Comparison of ENCODE assay signal across 36 cellular contexts in the genomic region with DNA sequence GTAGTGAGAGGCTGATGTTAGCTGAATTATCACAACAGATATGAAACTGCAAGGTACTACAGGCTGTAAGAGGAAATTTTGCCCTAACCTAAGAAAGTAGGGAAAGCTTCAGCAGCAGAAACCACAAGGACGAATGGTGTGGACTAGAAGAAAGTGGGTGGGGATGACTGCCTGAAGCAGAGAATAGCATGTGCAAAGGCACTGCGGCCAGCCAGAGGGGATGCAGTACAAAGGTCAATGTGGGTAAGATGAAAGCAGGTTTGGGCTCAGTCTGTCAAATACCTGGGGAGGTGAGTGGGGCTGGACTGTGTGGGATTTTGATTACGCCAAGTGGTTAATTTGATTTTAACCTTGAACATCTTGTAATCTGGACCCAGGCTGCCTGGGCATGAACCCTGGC.
"Had no signal": no experiment of that assay in that cellular context is flagged by ENCODE, and none has a peak within 500 bp of the region (broad histone marks: within the 10 kb centered on the region; RNA-seq: fewer than 3 reads in every experiment).

No MANE protein-coding gene starts in this region.

- ATAC-seq: activated CD4-positive, alpha-beta T cell treated with anti-CD3 and anti-CD28 coated beads for 36 hours; activated CD8-positive, alpha-beta memory T cell treated with anti-CD3 and anti-CD28 coated beads, Interleukin-2, amount 10 ng/mL, durations not matched to agents 7 days and 5 days; activated CD8-positive, alpha-beta T cell treated with anti-CD3 and anti-CD28 coated beads, Interleukin-2, amount 10 ng/mL, durations not matched to agents 7 days and 5 days; activated naive CD8-positive, alpha-beta T cell treated with anti-CD3 and anti-CD28 coated beads, Interleukin-2, amount 50 U/mL, for 24 hours; body of pancreas; effector memory CD8-positive, alpha-beta T cell; foreskin keratinocyte; gastroesophageal sphincter; T-helper 17 cell had no signal

- H3K4me1 Mint-ChIP-seq: activated CD4-positive, alpha-beta T cell treated with anti-CD3 and anti-CD28 coated beads for 36 hours; activated CD4-positive, alpha-beta T cell treated with anti-CD3 and anti-CD28 coated beads, Interleukin-2, amount 10 ng/mL, durations not matched to agents 24 days and 14 days; activated CD8-positive, alpha-beta memory T cell treated with anti-CD3 and anti-CD28 coated beads, Interleukin-2, amount 10 ng/mL, durations not matched to agents 7 days and 5 days; activated naive CD4-positive, alpha-beta T cell treated with anti-CD3 and anti-CD28 coated beads, Interleukin-2, amount 50 U/mL, for 24 hours; activated naive CD8-positive, alpha-beta T cell treated with anti-CD3 and anti-CD28 coated beads, Interleukin-2, amount 50 U/mL, for 24 hours had no signal

- H3K9me3 ChIP-seq: adrenal gland, body of pancreas, esophagus muscularis mucosa, gastroesophageal sphincter had no signal

- H3K27me3 ChIP-seq: adrenal gland, body of pancreas, esophagus muscularis mucosa, gastroesophageal sphincter had no signal

- H3K36me3 ChIP-seq: adrenal gland, esophagus muscularis mucosa, gastroesophageal sphincter, WERI-Rb-1 had no signal

- DNase-seq: activated CD4-positive, alpha-beta memory T cell treated with anti-CD3 and anti-CD28 coated beads for 36 hours; activated CD4-positive, alpha-beta T cell treated with anti-CD3 and anti-CD28 coated beads for 36 hours; activated CD4-positive, alpha-beta T cell treated with anti-CD3 and anti-CD28 coated beads, Interleukin-2, amount 10 ng/mL, durations not matched to agents 24 days and 14 days; activated CD4-positive, CD25-positive, alpha-beta regulatory T cell; activated CD4-positive, CD25-positive, alpha-beta regulatory T cell treated with anti-CD3 and anti-CD28 coated beads, Interleukin-2, amount 50 U/mL, for 72 hours; activated CD8-positive, alpha-beta memory T cell treated with anti-CD3 and anti-CD28 coated beads, Interleukin-2, amount 10 ng/mL, durations not matched to agents 7 days and 5 days; activated CD8-positive, alpha-beta memory T cell treated with anti-CD3 and anti-CD28 coated beads, Interleukin-2, amount 50 U/mL, for 4 hours; activated CD8-positive, alpha-beta T cell treated with anti-CD3 and anti-CD28 coated beads, Interleukin-2, amount 10 ng/mL, durations not matched to agents 7 days and 5 days; activated effector memory CD4-positive, alpha-beta T cell treated with anti-CD3 and anti-CD28 coated beads, Interleukin-2, amount 50 U/mL, for 16 hours; activated naive CD4-positive, alpha-beta T cell treated with anti-CD3 and anti-CD28 coated beads for 36 hours; activated naive CD8-positive, alpha-beta T cell treated with anti-CD3 and anti-CD28 coated beads for 36 hours; activated naive CD8-positive, alpha-beta T cell treated with anti-CD3 and anti-CD28 coated beads, Interleukin-2, amount 50 U/mL, for 24 hours; activated T-cell treated with anti-CD3 and anti-CD28 coated beads, Interleukin-2, amount 50 U/mL, for 1 hour; activated T-cell treated with anti-CD3 and anti-CD28 coated beads, Interleukin-2, amount 50 U/mL, for 48 hours; adrenal gland; amygdala; aorta; body of pancreas; caudate nucleus; cortex of kidney; dermis blood vessel endothelial cell; effector CD4-positive, alpha-beta T cell; effector memory CD8-positive, alpha-beta T cell; erythroblast; foreskin keratinocyte; T-helper 1 cell; T-helper 17 cell; T1000; WERI-Rb-1 had no signal

- H3K27ac Mint-ChIP-seq: activated CD4-positive, alpha-beta memory T cell treated with anti-CD3 and anti-CD28 coated beads for 36 hours; activated CD4-positive, alpha-beta T cell treated with anti-CD3 and anti-CD28 coated beads for 36 hours; activated CD4-positive, alpha-beta T cell treated with anti-CD3 and anti-CD28 coated beads, Interleukin-2, amount 10 ng/mL, durations not matched to agents 24 days and 14 days; activated CD8-positive, alpha-beta memory T cell treated with anti-CD3 and anti-CD28 coated beads, Interleukin-2, amount 10 ng/mL, durations not matched to agents 7 days and 5 days; activated CD8-positive, alpha-beta T cell treated with anti-CD3 and anti-CD28 coated beads, Interleukin-2, amount 10 ng/mL, durations not matched to agents 7 days and 5 days; activated naive CD4-positive, alpha-beta T cell treated with anti-CD3 and anti-CD28 coated beads for 36 hours; activated naive CD4-positive, alpha-beta T cell treated with anti-CD3 and anti-CD28 coated beads, Interleukin-2, amount 50 U/mL, for 24 hours; activated naive CD8-positive, alpha-beta T cell treated with anti-CD3 and anti-CD28 coated beads for 36 hours; activated naive CD8-positive, alpha-beta T cell treated with anti-CD3 and anti-CD28 coated beads, Interleukin-2, amount 50 U/mL, for 24 hours; activated T-helper 1 cell treated with anti-CD3 and anti-CD28 coated beads, Interleukin-12 subunit alpha, Interleukin-12 subunit beta, Interleukin-2, Interleukin-4 antibody, amounts not matched to agents 30 ng/mL and 10 ng/mL and 1 ng/mL, durations not matched to agents 14 hours and 24 hours and 36 hours; activated T-helper 2 cell treated with anti-CD3 and anti-CD28 coated beads, Interferon-gamma antibody, Interleukin-2, Interleukin-4, amounts not matched to agents 10 μg/mL and 5 μg/mL and 100 μg/mL, durations not matched to agents 14 hours and 24 hours and 36 hours; effector memory CD8-positive, alpha-beta T cell; T-helper 17 cell; T-helper 2 cell treated with Interferon-gamma antibody and Interleukin-4, amounts not matched to agents 5 μg/mL and 100 μg/mL, for 36 hours had no signal

- H3K9me3 Mint-ChIP-seq: activated CD4-positive, alpha-beta memory T cell treated with anti-CD3 and anti-CD28 coated beads for 36 hours; activated CD4-positive, alpha-beta T cell treated with anti-CD3 and anti-CD28 coated beads, Interleukin-2, amount 10 ng/mL, durations not matched to agents 24 days and 14 days; activated naive CD4-positive, alpha-beta T cell treated with anti-CD3 and anti-CD28 coated beads for 36 hours; activated naive CD4-positive, alpha-beta T cell treated with anti-CD3 and anti-CD28 coated beads, Interleukin-2, amount 50 U/mL, for 24 hours; activated naive CD8-positive, alpha-beta T cell treated with anti-CD3 and anti-CD28 coated beads for 36 hours; activated naive CD8-positive, alpha-beta T cell treated with anti-CD3 and anti-CD28 coated beads, Interleukin-2, amount 50 U/mL, for 24 hours; activated T-helper 1 cell treated with anti-CD3 and anti-CD28 coated beads, Interleukin-12 subunit alpha, Interleukin-12 subunit beta, Interleukin-2, Interleukin-4 antibody, amounts not matched to agents 30 ng/mL and 10 ng/mL and 1 ng/mL, durations not matched to agents 14 hours and 24 hours and 36 hours; activated T-helper 2 cell treated with anti-CD3 and anti-CD28 coated beads, Interferon-gamma antibody, Interleukin-2, Interleukin-4, amounts not matched to agents 10 μg/mL and 5 μg/mL and 100 μg/mL, durations not matched to agents 14 hours and 24 hours and 36 hours; effector memory CD8-positive, alpha-beta T cell; T-helper 2 cell treated with Interferon-gamma antibody and Interleukin-4, amounts not matched to agents 5 μg/mL and 100 μg/mL, for 36 hours had no signal

- H3K4me1 ChIP-seq: adrenal gland, foreskin keratinocyte had no signal

- H3K27ac ChIP-seq: adrenal gland, body of pancreas, esophagus muscularis mucosa, foreskin keratinocyte, gastroesophageal sphincter, WERI-Rb-1 had no signal

- H3K4me3 Mint-ChIP-seq: activated CD4-positive, alpha-beta memory T cell treated with anti-CD3 and anti-CD28 coated beads for 36 hours; activated CD4-positive, alpha-beta T cell treated with anti-CD3 and anti-CD28 coated beads for 36 hours; activated CD4-positive, alpha-beta T cell treated with anti-CD3 and anti-CD28 coated beads, Interleukin-2, amount 10 ng/mL, durations not matched to agents 24 days and 14 days; activated CD8-positive, alpha-beta memory T cell treated with anti-CD3 and anti-CD28 coated beads, Interleukin-2, amount 10 ng/mL, durations not matched to agents 7 days and 5 days; activated CD8-positive, alpha-beta T cell treated with anti-CD3 and anti-CD28 coated beads, Interleukin-2, amount 10 ng/mL, durations not matched to agents 7 days and 5 days; activated naive CD4-positive, alpha-beta T cell treated with anti-CD3 and anti-CD28 coated beads for 36 hours; activated naive CD4-positive, alpha-beta T cell treated with anti-CD3 and anti-CD28 coated beads, Interleukin-2, amount 50 U/mL, for 24 hours; activated naive CD8-positive, alpha-beta T cell treated with anti-CD3 and anti-CD28 coated beads for 36 hours; activated naive CD8-positive, alpha-beta T cell treated with anti-CD3 and anti-CD28 coated beads, Interleukin-2, amount 50 U/mL, for 24 hours; activated T-helper 1 cell treated with anti-CD3 and anti-CD28 coated beads, Interleukin-12 subunit alpha, Interleukin-12 subunit beta, Interleukin-2, Interleukin-4 antibody, amounts not matched to agents 30 ng/mL and 10 ng/mL and 1 ng/mL, durations not matched to agents 14 hours and 24 hours and 36 hours; effector memory CD8-positive, alpha-beta T cell; T-helper 17 cell; T-helper 2 cell treated with Interferon-gamma antibody and Interleukin-4, amounts not matched to agents 5 μg/mL and 100 μg/mL, for 36 hours had no signal

- H3K27me3 Mint-ChIP-seq: activated naive CD8-positive, alpha-beta T cell treated with anti-CD3 and anti-CD28 coated beads for 36 hours; activated naive CD8-positive, alpha-beta T cell treated with anti-CD3 and anti-CD28 coated beads, Interleukin-2, amount 50 U/mL, for 24 hours had no signal

- H3K4me3 ChIP-seq: adrenal gland, body of pancreas, esophagus muscularis mucosa, gastroesophageal sphincter had no signal

- FAIRE-seq: colon had no signal

- H3K36me3 Mint-ChIP-seq: activated CD4-positive, alpha-beta memory T cell treated with anti-CD3 and anti-CD28 coated beads for 36 hours; activated CD8-positive, alpha-beta memory T cell treated with anti-CD3 and anti-CD28 coated beads, Interleukin-2, amount 10 ng/mL, durations not matched to agents 7 days and 5 days; activated naive CD4-positive, alpha-beta T cell treated with anti-CD3 and anti-CD28 coated beads, Interleukin-2, amount 50 U/mL, for 24 hours; activated naive CD8-positive, alpha-beta T cell treated with anti-CD3 and anti-CD28 coated beads for 36 hours had no signal
